In genomic region chr5:134409321-134409720, GRCh38 we compare ENCODE assay signal across 20 cellular contexts. TPM values are rescaled to one million over a fixed set of nuclear protein-coding genes. Genes with fewer than 3 reads are reported as not detected.
DNase-seq lines count a peak whose midpoint lies in the region; ATAC-seq and TF ChIP-seq lines count a peak whose summit lies in the region.
"Had no signal": no experiment of that assay in that cellular context is flagged by ENCODE, and none has a peak within 500 bp of the region (broad histone marks: within the 10 kb centered on the region; RNA-seq: fewer than 3 reads in every experiment).

No MANE protein-coding gene starts in this region.

- TF ChIP-seq CTCF in mammary epithelial cell (conservative IDR thresholded peaks at IDR 0.05 in 1 of 2, IDR thresholded peaks at IDR 0.05 in 1 of 2; ENCODE audit: extremely low read depth in 1 of 2, insufficient read depth in 1 of 2, low read depth in 1 of 2, low read length in 2 of 2) (no peak), neural crest cell (conservative IDR thresholded peaks at IDR 0.05) (no peak)

- no peaks in the 10 kb centered on the region for H3K9me3 ChIP-seq in Karpas-422 (ENCODE audit: low read length)
- H3K9me3 ChIP-seq in mammary epithelial cell (replicated peaks; ENCODE audit: insufficient read depth, low read length) = no peaks in the 10 kb centered on the region
- H3K9me3 ChIP-seq: tibial artery had no signal

- dilution Hi-C loops in mammary epithelial cell (cut with HindIII; ENCODE audit: low sequenced_read_pairs) = loop anchor here (5.0 kb wide), 2 partner anchors 38 to 103 kb away; no protein-coding TSS in a partner anchor

- H3K4me1 ChIP-seq in Karpas-422 (ENCODE audit: low read length) = peaks cover 24% of the 10 kb centered on the region
- H3K4me1 ChIP-seq in mammary epithelial cell (ENCODE audit: insufficient read depth, low read length) = peaks cover 22% of the 10 kb centered on the region

- H3K27ac ChIP-seq in Karpas-422 (ENCODE audit: low read length) = no peak overlapping the region
- no peak overlapping the region for H3K27ac ChIP-seq in mammary epithelial cell (ENCODE audit: insufficient read depth, low read depth, low read length)
- H3K27ac ChIP-seq: HL-60, tibial artery had no signal

- H3K9me2 ChIP-seq in Karpas-422 (replicated peaks; ENCODE audit: insufficient read depth, low read length) = no peaks in the 10 kb centered on the region

- no peak for DNase-seq in activated naive CD4-positive, alpha-beta T cell treated with anti-CD3 and anti-CD28 coated beads, Interleukin-2, amount 10 ng/mL, durations not matched to agents 7 days and 5 days
- no peak for DNase-seq in activated naive CD4-positive, alpha-beta T cell treated with anti-CD3 and anti-CD28 coated beads, Interleukin-2, amount 50 U/mL, for 72 hours (ENCODE audit: low spot score in 2 of 2)
- no peak for DNase-seq in Karpas-422
- DNase-seq in mammary epithelial cell = peak; percentile 15
- DNase-seq in neural crest cell (ENCODE audit: low read depth, low spot score) = no peak
- no peak for DNase-seq in ureter (ENCODE audit: low spot score)
- no peak for DNase-seq in Right ventricle myocardium superior
- no peak for DNase-seq in SIG-M5 treated with dmso at 0.1 percent for 504 hours (lab: John Stamatoyannopoulos, UW; ENCODE audit: unreplicated experiment)
- DNase-seq: activated CD4-positive, alpha-beta T cell treated with anti-CD3 and anti-CD28 coated beads, Interleukin-2, amount 50 U/mL, for 48 hours; HCEC 1CT; NCI-H2029; NCI-H446; NK-92 treated with Interleukin-12 subunit alpha and Interleukin-12 subunit beta, amount 100 ng/mL, for 24 hours; right cardiac atrium; RPMI8226; stimulated activated CD4-positive, alpha-beta T cell treated with anti-CD3 and anti-CD28 coated beads, Interleukin-15, amount 100 ng/mL, for 24 hours; SW 1271; tibial artery had no signal

- H3K4me2 ChIP-seq in Karpas-422 (ENCODE audit: low read depth, low read length, poor library complexity, severe bottlenecking) (peak overlapping the region; percentile 98), mammary epithelial cell (ENCODE audit: insufficient read depth, low read depth, low read length) (peak overlapping the region; percentile 15)

- peaks cover 16% of the 10 kb centered on the region; the same call in 1 of the 2 replicates for H3K36me3 ChIP-seq in Karpas-422 (ENCODE audit: insufficient read depth, low read length)
- peaks cover 2% of the 10 kb centered on the region for H3K36me3 ChIP-seq in mammary epithelial cell (ENCODE audit: insufficient read depth, low read length)

- H3K36me3 Mint-ChIP-seq in activated naive CD4-positive, alpha-beta T cell treated with anti-CD3 and anti-CD28 coated beads, Interleukin-2, amount 10 ng/mL, durations not matched to agents 7 days and 5 days = peaks cover 13% of the 10 kb centered on the region
- H3K36me3 Mint-ChIP-seq in activated naive CD4-positive, alpha-beta T cell treated with anti-CD3 and anti-CD28 coated beads, Interleukin-2, amount 50 U/mL, for 72 hours = peaks cover 6 to 20% of the 10 kb centered on the region in 2 donors
- H3K36me3 Mint-ChIP-seq in neural crest cell (ENCODE audit: low read depth) = no peaks in the 10 kb centered on the region
- H3K36me3 Mint-ChIP-seq: stimulated activated memory B cell treated with anti-CD40 and anti-IgM and Interleukin-4, amounts not matched to agents 10 μg/mL and 1 μg/mL and 100 μg/mL, for 72 hours had no signal

- no peak overlapping the region for H3K4me3 Mint-ChIP-seq in activated naive CD4-positive, alpha-beta T cell treated with anti-CD3 and anti-CD28 coated beads, Interleukin-2, amount 10 ng/mL, durations not matched to agents 7 days and 5 days
- H3K4me3 Mint-ChIP-seq in neural crest cell = peak overlapping the region; percentile 75
- H3K4me3 Mint-ChIP-seq: stimulated activated memory B cell treated with anti-CD40 and anti-IgM and Interleukin-4, amounts not matched to agents 10 μg/mL and 1 μg/mL and 100 μg/mL, for 72 hours had no signal

- no peaks in the 10 kb centered on the region for H3K27me3 Mint-ChIP-seq in activated naive CD4-positive, alpha-beta T cell treated with anti-CD3 and anti-CD28 coated beads, Interleukin-2, amount 10 ng/mL, durations not matched to agents 7 days and 5 days
- no peaks in the 10 kb centered on the region for H3K27me3 Mint-ChIP-seq in neural crest cell (ENCODE audit: low read depth)
- H3K27me3 Mint-ChIP-seq: stimulated activated memory B cell treated with anti-CD40 and anti-IgM and Interleukin-4, amounts not matched to agents 10 μg/mL and 1 μg/mL and 100 μg/mL, for 72 hours had no signal

- H3K9ac ChIP-seq in Karpas-422 (ENCODE audit: low read length) (no peak overlapping the region), mammary epithelial cell (ENCODE audit: insufficient read depth, low read length) (no peak overlapping the region)

- in situ Hi-C loops in mammary epithelial cell (cut with MboI; ENCODE audit: low sequenced_read_pairs in 2 of 2) = no loop called here

- no peak for ATAC-seq in activated naive CD4-positive, alpha-beta T cell treated with anti-CD3 and anti-CD28 coated beads, Interleukin-2, amount 50 U/mL, for 72 hours
- no peak for ATAC-seq in Right ventricle myocardium superior (ENCODE audit: poor library complexity)
- ATAC-seq: right cardiac atrium; stimulated activated memory B cell treated with anti-CD40 and anti-IgM and Interleukin-4, amounts not matched to agents 10 μg/mL and 1 μg/mL and 100 μg/mL, for 72 hours had no signal

- H3K27me3 ChIP-seq in Karpas-422 (ENCODE audit: low read length) (no peaks in the 10 kb centered on the region), mammary epithelial cell (ENCODE audit: insufficient read depth, low read length) (no peaks in the 10 kb centered on the region)
- H3K27me3 ChIP-seq: tibial artery had no signal

- H3K4me1 Mint-ChIP-seq in activated naive CD4-positive, alpha-beta T cell treated with anti-CD3 and anti-CD28 coated beads, Interleukin-2, amount 10 ng/mL, durations not matched to agents 7 days and 5 days = peaks cover 34% of the 10 kb centered on the region
- H3K4me1 Mint-ChIP-seq in neural crest cell = peaks cover 28% of the 10 kb centered on the region

- H3K79me2 ChIP-seq in Karpas-422 (ENCODE audit: low read length) = peaks cover 54% of the 10 kb centered on the region
- H3K79me2 ChIP-seq in mammary epithelial cell (ENCODE audit: insufficient read depth, low read length) = peaks cover 21% of the 10 kb centered on the region

- H3K4me3 ChIP-seq in Karpas-422 (ENCODE audit: low read length) (no peak overlapping the region), mammary epithelial cell (replicated peaks in 1 of 3; ENCODE audit: insufficient read depth in 1 of 3, low read depth in 2 of 3, low read length in 3 of 3) (no peak overlapping the region)
- H3K4me3 ChIP-seq: tibial artery had no signal

- WGBS in mammary epithelial cell (ENCODE audit: low coverage, missing lambda C conversion rate) = 44% methylated on average over 5 of the region's 6 CpGs

- H4K20me1 ChIP-seq in Karpas-422 (ENCODE audit: insufficient read depth, low read depth, low read length) = no peaks in the 10 kb centered on the region
- no peaks in the 10 kb centered on the region for H4K20me1 ChIP-seq in mammary epithelial cell (ENCODE audit: insufficient read depth, low read length)

- CTCF ChIA-PET in activated naive CD4-positive, alpha-beta T cell treated with anti-CD3 and anti-CD28 coated beads, Interleukin-2, amount 10 ng/mL, durations not matched to agents 7 days and 5 days (lab: Charles Lee) = interaction anchor here (1.2 to 3.6 kb wide), 5 partner anchors 17 to 178 kb away, joined by 3 to 14 read pairs (median 3); no protein-coding TSS in a partner anchor
- CTCF ChIA-PET in mammary epithelial cell (lab: Charles Lee; ENCODE audit: low non-redundant PET) = interaction anchor here (0.5 to 0.6 kb wide), 2 partner anchors 118 to 377 kb away, joined by 7 to 17 read pairs; no protein-coding TSS in a partner anchor

- BruUV-seq in mammary epithelial cell (replicated peaks; lab: Mats Ljungman, UMichigan) = no TSS peak

- peak overlapping the region; percentile 16 for H3K27ac Mint-ChIP-seq in activated naive CD4-positive, alpha-beta T cell treated with anti-CD3 and anti-CD28 coated beads, Interleukin-2, amount 10 ng/mL, durations not matched to agents 7 days and 5 days
- peak overlapping the region in 1 of 2 donors; percentile 3 for H3K27ac Mint-ChIP-seq in activated naive CD4-positive, alpha-beta T cell treated with anti-CD3 and anti-CD28 coated beads, Interleukin-2, amount 50 U/mL, for 72 hours
- H3K27ac Mint-ChIP-seq in neural crest cell (ENCODE audit: unreplicated experiment) = no peak overlapping the region
- H3K27ac Mint-ChIP-seq: stimulated activated memory B cell treated with anti-CD40 and anti-IgM and Interleukin-4, amounts not matched to agents 10 μg/mL and 1 μg/mL and 100 μg/mL, for 72 hours had no signal

- no peaks in the 10 kb centered on the region for H3K9me3 Mint-ChIP-seq in activated naive CD4-positive, alpha-beta T cell treated with anti-CD3 and anti-CD28 coated beads, Interleukin-2, amount 10 ng/mL, durations not matched to agents 7 days and 5 days
- H3K9me3 Mint-ChIP-seq in activated naive CD4-positive, alpha-beta T cell treated with anti-CD3 and anti-CD28 coated beads, Interleukin-2, amount 50 U/mL, for 72 hours = no peaks in the 10 kb centered on the region
- H3K9me3 Mint-ChIP-seq in neural crest cell = no peaks in the 10 kb centered on the region
- H3K9me3 Mint-ChIP-seq: stimulated activated memory B cell treated with anti-CD40 and anti-IgM and Interleukin-4, amounts not matched to agents 10 μg/mL and 1 μg/mL and 100 μg/mL, for 72 hours had no signal

- intact Hi-C loops in mammary epithelial cell (cut with micrococcal nuclease) = no loop called here
- intact Hi-C loops in Right ventricle myocardium superior (cut with DNase I) = no loop called here

- H2AFZ ChIP-seq in Karpas-422 (ENCODE audit: low read length) = no peak overlapping the region
- no peak overlapping the region for H2AFZ ChIP-seq in mammary epithelial cell (ENCODE audit: low read depth, low read length)

RNA-seq across cellular contexts. Expression of gene CDKN2AIPNL, which starts 2.4 kb away (rescaled TPM):
- 10 to 100 TPM in 1 of 2 donors, 1 to 10 TPM in 1; 6.0 to 37.7 TPM for total RNA-seq in activated naive CD4-positive, alpha-beta T cell treated with anti-CD3 and anti-CD28 coated beads, Interleukin-2, amount 50 U/mL, for 72 hours
- total RNA-seq in Karpas-422 (2014; rRNA removed; shearing (Covaris generic); ENCODE audit: low replicate concordance) = 51.7 and 58.7 TPM in 2 replicates
- total RNA-seq in mammary epithelial cell (10 to 100 TPM; 28.7 to 30.0 TPM), neural crest cell (47.0 and 55.1 TPM in 2 replicates), ureter (23.5 TPM), Right ventricle myocardium superior (43.1 TPM)
- 17.5 TPM for polyA plus RNA-seq in mammary epithelial cell
- 4.7 TPM for polyA minus RNA-seq in mammary epithelial cell

RNA-seq across cellular contexts. Expression of gene UBE2B, which starts 38.0 kb away (rescaled TPM):
- total RNA-seq in activated naive CD4-positive, alpha-beta T cell treated with anti-CD3 and anti-CD28 coated beads, Interleukin-2, amount 50 U/mL, for 72 hours = 100 to 1,000 TPM in 1 of 2 donors, 10 to 100 TPM in 1; 93.3 to 125 TPM
- 47.9 and 113 TPM in 2 replicates for total RNA-seq in Karpas-422 (2014; rRNA removed; shearing (Covaris generic); ENCODE audit: low replicate concordance)
- total RNA-seq in mammary epithelial cell (10 to 100 TPM; 37.2 to 83.3 TPM), neural crest cell (52.3 and 76.4 TPM in 2 replicates), ureter (63.3 TPM), Right ventricle myocardium superior (236 TPM)
- 29.6 TPM for polyA plus RNA-seq in mammary epithelial cell
- polyA minus RNA-seq in mammary epithelial cell = 14.2 TPM

RNA-seq across cellular contexts. Expression of gene CDKL3, which starts 42.4 kb away (rescaled TPM):
- 1 to 10 TPM; 1.5 to 6.3 TPM for total RNA-seq in activated naive CD4-positive, alpha-beta T cell treated with anti-CD3 and anti-CD28 coated beads, Interleukin-2, amount 50 U/mL, for 72 hours
- 6.1 TPM in 1 of 2 replicates, not detected in the other for total RNA-seq in Karpas-422 (2014; rRNA removed; shearing (Covaris generic); ENCODE audit: low replicate concordance)
- total RNA-seq in mammary epithelial cell (under 1 TPM; 0.71 to 0.83 TPM), neural crest cell (5.1 and 5.4 TPM in 2 replicates), ureter (5.5 TPM), Right ventricle myocardium superior (5.2 TPM)
- 0.43 TPM for polyA plus RNA-seq in mammary epithelial cell
- polyA minus RNA-seq in mammary epithelial cell = not detected
